ENCODE assay signal across 1 cellular context in the genomic region with DNA sequence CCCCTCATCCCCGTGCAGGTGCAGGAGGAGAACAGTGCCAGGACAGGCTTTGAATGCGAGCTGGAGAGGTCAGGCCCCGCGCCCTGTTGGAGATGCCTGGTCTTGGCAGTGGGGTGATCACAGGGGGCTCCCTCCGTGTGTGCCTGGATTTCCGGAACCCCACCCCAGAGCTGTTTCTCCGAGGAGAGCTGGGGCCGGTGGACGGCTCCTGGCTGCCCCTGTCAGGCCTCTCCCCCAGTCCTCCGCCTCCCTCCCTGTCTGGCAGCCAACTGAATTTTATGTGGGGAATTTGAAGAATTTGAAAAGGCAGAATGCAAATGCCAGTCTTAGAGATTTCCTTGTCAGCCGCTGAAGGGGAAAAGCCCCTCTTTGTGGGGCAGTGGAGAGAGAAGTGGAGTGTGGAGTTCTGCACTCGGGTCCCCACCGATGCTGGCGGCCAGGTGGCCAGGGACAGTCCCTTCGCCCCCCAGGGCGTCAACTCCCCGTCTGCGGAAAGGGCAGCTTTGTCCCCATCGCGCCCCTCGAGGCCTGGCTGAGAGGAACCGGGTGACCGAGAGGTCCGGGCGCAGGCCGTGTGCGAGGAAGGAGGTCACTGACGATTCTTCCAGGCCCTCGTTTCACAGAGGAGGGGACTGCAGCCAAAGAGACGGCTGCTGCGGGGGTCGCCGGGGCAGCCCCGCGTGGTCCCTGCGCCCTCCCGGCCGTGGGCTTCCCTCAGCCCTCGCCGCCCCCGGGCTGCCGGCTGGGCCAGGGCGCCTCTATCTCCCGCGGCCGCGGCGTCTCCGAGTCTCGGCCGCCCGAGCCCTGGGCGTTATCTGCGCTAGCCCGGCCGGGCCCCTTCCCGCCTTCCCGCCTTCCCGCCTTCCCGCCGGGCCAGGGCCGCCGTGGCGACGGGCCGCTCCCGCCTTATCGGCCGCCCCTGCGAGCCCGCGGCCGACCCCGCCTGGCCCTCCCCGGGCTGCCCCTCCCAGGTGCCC.
TF ChIP-seq lines count a peak whose summit lies in the region.

No MANE protein-coding gene starts in this region.

TF ChIP-seq in K562, 482 proteins besides CTCF, POLR2A, EP300 and RAD21 (continued from another document and continues in another):
- TF ChIP-seq, protein P1, sequence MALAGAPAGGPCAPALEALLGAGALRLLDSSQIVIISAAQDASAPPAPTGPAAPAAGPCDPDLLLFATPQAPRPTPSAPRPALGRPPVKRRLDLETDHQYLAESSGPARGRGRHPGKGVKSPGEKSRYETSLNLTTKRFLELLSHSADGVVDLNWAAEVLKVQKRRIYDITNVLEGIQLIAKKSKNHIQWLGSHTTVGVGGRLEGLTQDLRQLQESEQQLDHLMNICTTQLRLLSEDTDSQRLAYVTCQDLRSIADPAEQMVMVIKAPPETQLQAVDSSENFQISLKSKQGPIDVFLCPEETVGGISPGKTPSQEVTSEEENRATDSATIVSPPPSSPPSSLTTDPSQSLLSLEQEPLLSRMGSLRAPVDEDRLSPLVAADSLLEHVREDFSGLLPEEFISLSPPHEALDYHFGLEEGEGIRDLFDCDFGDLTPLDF (CRISPR knock-in tag; IDR thresholded peaks at IDR 0.05) = 0 out of 2 replicates have a peak, but pooled peaks have one; percentile 48
- no peak for TF ChIP-seq MCM3 (IDR thresholded peaks at IDR 0.05)
- no peak for TF ChIP-seq RBM25 (IDR thresholded peaks at IDR 0.05; ENCODE audit: low read depth, low read length, severe bottlenecking)
- TF ChIP-seq, protein P2, sequence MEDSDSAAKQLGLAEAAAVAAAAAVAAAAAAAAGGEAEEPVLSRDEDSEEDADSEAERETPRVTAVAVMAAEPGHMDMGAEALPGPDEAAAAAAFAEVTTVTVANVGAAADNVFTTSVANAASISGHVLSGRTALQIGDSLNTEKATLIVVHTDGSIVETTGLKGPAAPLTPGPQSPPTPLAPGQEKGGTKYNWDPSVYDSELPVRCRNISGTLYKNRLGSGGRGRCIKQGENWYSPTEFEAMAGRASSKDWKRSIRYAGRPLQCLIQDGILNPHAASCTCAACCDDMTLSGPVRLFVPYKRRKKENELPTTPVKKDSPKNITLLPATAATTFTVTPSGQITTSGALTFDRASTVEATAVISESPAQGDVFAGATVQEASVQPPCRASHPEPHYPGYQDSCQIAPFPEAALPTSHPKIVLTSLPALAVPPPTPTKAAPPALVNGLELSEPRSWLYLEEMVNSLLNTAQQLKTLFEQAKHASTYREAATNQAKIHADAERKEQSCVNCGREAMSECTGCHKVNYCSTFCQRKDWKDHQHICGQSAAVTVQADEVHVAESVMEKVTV (CRISPR knock-in tag; IDR thresholded peaks at IDR 0.05) = no peak
- TF ChIP-seq, protein P3, sequence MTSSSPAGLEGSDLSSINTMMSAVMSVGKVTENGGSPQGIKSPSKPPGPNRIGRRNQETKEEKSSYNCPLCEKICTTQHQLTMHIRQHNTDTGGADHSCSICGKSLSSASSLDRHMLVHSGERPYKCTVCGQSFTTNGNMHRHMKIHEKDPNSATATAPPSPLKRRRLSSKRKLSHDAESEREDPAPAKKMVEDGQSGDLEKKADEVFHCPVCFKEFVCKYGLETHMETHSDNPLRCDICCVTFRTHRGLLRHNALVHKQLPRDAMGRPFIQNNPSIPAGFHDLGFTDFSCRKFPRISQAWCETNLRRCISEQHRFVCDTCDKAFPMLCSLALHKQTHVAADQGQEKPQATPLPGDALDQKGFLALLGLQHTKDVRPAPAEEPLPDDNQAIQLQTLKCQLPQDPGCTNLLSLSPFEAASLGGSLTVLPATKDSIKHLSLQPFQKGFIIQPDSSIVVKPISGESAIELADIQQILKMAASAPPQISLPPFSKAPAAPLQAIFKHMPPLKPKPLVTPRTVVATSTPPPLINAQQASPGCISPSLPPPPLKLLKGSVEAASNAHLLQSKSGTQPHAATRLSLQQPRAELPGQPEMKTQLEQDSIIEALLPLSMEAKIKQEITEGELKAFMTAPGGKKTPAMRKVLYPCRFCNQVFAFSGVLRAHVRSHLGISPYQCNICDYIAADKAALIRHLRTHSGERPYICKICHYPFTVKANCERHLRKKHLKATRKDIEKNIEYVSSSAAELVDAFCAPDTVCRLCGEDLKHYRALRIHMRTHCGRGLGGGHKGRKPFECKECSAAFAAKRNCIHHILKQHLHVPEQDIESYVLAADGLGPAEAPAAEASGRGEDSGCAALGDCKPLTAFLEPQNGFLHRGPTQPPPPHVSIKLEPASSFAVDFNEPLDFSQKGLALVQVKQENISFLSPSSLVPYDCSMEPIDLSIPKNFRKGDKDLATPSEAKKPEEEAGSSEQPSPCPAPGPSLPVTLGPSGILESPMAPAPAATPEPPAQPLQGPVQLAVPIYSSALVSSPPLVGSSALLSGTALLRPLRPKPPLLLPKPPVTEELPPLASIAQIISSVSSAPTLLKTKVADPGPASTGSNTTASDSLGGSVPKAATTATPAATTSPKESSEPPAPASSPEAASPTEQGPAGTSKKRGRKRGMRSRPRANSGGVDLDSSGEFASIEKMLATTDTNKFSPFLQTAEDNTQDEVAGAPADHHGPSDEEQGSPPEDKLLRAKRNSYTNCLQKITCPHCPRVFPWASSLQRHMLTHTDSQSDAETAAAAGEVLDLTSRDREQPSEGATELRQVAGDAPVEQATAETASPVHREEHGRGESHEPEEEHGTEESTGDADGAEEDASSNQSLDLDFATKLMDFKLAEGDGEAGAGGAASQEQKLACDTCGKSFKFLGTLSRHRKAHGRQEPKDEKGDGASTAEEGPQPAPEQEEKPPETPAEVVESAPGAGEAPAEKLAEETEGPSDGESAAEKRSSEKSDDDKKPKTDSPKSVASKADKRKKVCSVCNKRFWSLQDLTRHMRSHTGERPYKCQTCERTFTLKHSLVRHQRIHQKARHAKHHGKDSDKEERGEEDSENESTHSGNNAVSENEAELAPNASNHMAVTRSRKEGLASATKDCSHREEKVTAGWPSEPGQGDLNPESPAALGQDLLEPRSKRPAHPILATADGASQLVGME (CRISPR knock-in tag; IDR thresholded peaks at IDR 0.05) = 0 out of 2 replicates have a peak, but pooled peaks have one; percentile 28
- no peak for TF ChIP-seq RBM15 (IDR thresholded peaks at IDR 0.05; ENCODE audit: insufficient read depth, low read length)
- TF ChIP-seq, protein P4, sequence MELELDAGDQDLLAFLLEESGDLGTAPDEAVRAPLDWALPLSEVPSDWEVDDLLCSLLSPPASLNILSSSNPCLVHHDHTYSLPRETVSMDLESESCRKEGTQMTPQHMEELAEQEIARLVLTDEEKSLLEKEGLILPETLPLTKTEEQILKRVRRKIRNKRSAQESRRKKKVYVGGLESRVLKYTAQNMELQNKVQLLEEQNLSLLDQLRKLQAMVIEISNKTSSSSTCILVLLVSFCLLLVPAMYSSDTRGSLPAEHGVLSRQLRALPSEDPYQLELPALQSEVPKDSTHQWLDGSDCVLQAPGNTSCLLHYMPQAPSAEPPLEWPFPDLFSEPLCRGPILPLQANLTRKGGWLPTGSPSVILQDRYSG (tag; conservative IDR thresholded peaks at IDR 0.05; ENCODE audit: low read depth) = peak; percentile 71; the same call in 1 of the 2 replicates
- peak; percentile 87 for TF ChIP-seq KAT7 (CRISPR knock-in tag; IDR thresholded peaks at IDR 0.05; ENCODE audit: borderline replicate concordance)
- no peak for TF ChIP-seq POLR2B (IDR thresholded peaks at IDR 0.05; ENCODE audit: low read depth, partially characterized antibody)
- no peak for TF ChIP-seq GTF2A2 (tag; IDR thresholded peaks at IDR 0.05)
- TF ChIP-seq, protein P5, sequence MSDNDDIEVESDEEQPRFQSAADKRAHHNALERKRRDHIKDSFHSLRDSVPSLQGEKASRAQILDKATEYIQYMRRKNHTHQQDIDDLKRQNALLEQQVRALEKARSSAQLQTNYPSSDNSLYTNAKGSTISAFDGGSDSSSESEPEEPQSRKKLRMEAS (CRISPR knock-in tag; IDR thresholded peaks at IDR 0.05) = peak; percentile 58; the same call in 1 of the 2 replicates
- no peak for TF ChIP-seq TOE1 (IDR thresholded peaks at IDR 0.05; ENCODE audit: borderline replicate concordance)
- no peak for TF ChIP-seq TOE1 (CRISPR knock-in tag; IDR thresholded peaks at IDR 0.05; ENCODE audit: borderline replicate concordance, low read depth)
- no peak for TF ChIP-seq NFXL1 (CRISPR knock-in tag; IDR thresholded peaks at IDR 0.05)
- TF ChIP-seq, protein P6, sequence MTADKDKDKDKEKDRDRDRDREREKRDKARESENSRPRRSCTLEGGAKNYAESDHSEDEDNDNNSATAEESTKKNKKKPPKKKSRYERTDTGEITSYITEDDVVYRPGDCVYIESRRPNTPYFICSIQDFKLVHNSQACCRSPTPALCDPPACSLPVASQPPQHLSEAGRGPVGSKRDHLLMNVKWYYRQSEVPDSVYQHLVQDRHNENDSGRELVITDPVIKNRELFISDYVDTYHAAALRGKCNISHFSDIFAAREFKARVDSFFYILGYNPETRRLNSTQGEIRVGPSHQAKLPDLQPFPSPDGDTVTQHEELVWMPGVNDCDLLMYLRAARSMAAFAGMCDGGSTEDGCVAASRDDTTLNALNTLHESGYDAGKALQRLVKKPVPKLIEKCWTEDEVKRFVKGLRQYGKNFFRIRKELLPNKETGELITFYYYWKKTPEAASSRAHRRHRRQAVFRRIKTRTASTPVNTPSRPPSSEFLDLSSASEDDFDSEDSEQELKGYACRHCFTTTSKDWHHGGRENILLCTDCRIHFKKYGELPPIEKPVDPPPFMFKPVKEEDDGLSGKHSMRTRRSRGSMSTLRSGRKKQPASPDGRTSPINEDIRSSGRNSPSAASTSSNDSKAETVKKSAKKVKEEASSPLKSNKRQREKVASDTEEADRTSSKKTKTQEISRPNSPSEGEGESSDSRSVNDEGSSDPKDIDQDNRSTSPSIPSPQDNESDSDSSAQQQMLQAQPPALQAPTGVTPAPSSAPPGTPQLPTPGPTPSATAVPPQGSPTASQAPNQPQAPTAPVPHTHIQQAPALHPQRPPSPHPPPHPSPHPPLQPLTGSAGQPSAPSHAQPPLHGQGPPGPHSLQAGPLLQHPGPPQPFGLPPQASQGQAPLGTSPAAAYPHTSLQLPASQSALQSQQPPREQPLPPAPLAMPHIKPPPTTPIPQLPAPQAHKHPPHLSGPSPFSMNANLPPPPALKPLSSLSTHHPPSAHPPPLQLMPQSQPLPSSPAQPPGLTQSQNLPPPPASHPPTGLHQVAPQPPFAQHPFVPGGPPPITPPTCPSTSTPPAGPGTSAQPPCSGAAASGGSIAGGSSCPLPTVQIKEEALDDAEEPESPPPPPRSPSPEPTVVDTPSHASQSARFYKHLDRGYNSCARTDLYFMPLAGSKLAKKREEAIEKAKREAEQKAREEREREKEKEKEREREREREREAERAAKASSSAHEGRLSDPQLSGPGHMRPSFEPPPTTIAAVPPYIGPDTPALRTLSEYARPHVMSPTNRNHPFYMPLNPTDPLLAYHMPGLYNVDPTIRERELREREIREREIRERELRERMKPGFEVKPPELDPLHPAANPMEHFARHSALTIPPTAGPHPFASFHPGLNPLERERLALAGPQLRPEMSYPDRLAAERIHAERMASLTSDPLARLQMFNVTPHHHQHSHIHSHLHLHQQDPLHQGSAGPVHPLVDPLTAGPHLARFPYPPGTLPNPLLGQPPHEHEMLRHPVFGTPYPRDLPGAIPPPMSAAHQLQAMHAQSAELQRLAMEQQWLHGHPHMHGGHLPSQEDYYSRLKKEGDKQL (CRISPR knock-in tag; IDR thresholded peaks at IDR 0.05; ENCODE audit: borderline replicate concordance) = no peak
- no peak for TF ChIP-seq RFX5 (IDR thresholded peaks at IDR 0.05; ENCODE audit: low read depth, low read length)
- TF ChIP-seq ETV6 (IDR thresholded peaks at IDR 0.05; ENCODE audit: borderline replicate concordance in 1 of 2, low read depth in 2 of 2, low read length in 1 of 2) = no peak
- no peak for TF ChIP-seq ETV6 (CRISPR knock-in tag; IDR thresholded peaks at IDR 0.05; ENCODE audit: borderline replicate concordance)
- TF ChIP-seq LARP7 (IDR thresholded peaks at IDR 0.05) = no peak
- no peak for TF ChIP-seq CSDE1 (IDR thresholded peaks at IDR 0.05)
- no peak for TF ChIP-seq PURB (CRISPR knock-in tag; IDR thresholded peaks at IDR 0.05; ENCODE audit: low read depth)
- TF ChIP-seq SLC30A9 (CRISPR knock-in tag; IDR thresholded peaks at IDR 0.05) = no peak
- TF ChIP-seq CBFA2T3 (IDR thresholded peaks at IDR 0.05) = peak; percentile 44; the same call in 1 of the 2 replicates
- TF ChIP-seq, protein P7, sequence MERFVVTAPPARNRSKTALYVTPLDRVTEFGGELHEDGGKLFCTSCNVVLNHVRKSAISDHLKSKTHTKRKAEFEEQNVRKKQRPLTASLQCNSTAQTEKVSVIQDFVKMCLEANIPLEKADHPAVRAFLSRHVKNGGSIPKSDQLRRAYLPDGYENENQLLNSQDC (CRISPR knock-in tag; IDR thresholded peaks at IDR 0.05) = no peak
- no peak for TF ChIP-seq SP2 (IDR thresholded peaks at IDR 0.05; ENCODE audit: extremely low read depth, low read depth, low read length, poor library complexity, severe bottlenecking)
- no peak for TF ChIP-seq SMAD1 (IDR thresholded peaks at IDR 0.05; ENCODE audit: low read depth, low read length, partially characterized antibody)
- TF ChIP-seq, protein P8, sequence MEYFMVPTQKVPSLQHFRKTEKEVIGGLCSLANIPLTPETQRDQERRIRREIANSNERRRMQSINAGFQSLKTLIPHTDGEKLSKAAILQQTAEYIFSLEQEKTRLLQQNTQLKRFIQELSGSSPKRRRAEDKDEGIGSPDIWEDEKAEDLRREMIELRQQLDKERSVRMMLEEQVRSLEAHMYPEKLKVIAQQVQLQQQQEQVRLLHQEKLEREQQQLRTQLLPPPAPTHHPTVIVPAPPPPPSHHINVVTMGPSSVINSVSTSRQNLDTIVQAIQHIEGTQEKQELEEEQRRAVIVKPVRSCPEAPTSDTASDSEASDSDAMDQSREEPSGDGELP (CRISPR knock-in tag; IDR thresholded peaks at IDR 0.05; ENCODE audit: borderline replicate concordance) = peak; percentile 38; the same call in 1 of the 2 replicates
- no peak for TF ChIP-seq TCFL5 (CRISPR knock-in tag; conservative IDR thresholded peaks at IDR 0.05)
- no peak for TF ChIP-seq ZNF717 (CRISPR knock-in tag; IDR thresholded peaks at IDR 0.05)
- no peak for TF ChIP-seq ZNF586 (CRISPR knock-in tag; conservative IDR thresholded peaks at IDR 0.05)
- no peak for TF ChIP-seq ILK (tag; IDR thresholded peaks at IDR 0.05; ENCODE audit: borderline replicate concordance, low read depth)
- TF ChIP-seq, protein P9, sequence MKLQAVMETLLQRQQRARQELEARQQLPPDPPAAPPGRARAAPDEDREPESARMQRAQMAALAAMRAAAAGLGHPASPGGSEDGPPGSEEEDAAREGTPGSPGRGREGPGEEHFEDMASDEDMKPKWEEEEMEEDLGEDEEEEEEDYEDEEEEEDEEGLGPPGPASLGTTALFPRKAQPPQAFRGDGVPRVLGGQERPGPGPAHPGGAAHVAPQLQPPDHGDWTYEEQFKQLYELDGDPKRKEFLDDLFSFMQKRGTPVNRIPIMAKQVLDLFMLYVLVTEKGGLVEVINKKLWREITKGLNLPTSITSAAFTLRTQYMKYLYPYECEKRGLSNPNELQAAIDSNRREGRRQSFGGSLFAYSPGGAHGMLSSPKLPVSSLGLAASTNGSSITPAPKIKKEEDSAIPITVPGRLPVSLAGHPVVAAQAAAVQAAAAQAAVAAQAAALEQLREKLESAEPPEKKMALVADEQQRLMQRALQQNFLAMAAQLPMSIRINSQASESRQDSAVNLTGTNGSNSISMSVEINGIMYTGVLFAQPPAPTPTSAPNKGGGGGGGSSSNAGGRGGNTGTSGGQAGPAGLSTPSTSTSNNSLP (IDR thresholded peaks at IDR 0.05; ENCODE audit: borderline replicate concordance, low read depth, low read length) = no peak
- TF ChIP-seq DNMT1 (IDR thresholded peaks at IDR 0.05) = no peak
- no peak for TF ChIP-seq HDAC1 (IDR thresholded peaks at IDR 0.05)
- no peak for TF ChIP-seq ZNF76 (CRISPR knock-in tag; IDR thresholded peaks at IDR 0.05; ENCODE audit: borderline replicate concordance)
